1 cellular context compared by ENCODE assay signal in the genomic region with DNA sequence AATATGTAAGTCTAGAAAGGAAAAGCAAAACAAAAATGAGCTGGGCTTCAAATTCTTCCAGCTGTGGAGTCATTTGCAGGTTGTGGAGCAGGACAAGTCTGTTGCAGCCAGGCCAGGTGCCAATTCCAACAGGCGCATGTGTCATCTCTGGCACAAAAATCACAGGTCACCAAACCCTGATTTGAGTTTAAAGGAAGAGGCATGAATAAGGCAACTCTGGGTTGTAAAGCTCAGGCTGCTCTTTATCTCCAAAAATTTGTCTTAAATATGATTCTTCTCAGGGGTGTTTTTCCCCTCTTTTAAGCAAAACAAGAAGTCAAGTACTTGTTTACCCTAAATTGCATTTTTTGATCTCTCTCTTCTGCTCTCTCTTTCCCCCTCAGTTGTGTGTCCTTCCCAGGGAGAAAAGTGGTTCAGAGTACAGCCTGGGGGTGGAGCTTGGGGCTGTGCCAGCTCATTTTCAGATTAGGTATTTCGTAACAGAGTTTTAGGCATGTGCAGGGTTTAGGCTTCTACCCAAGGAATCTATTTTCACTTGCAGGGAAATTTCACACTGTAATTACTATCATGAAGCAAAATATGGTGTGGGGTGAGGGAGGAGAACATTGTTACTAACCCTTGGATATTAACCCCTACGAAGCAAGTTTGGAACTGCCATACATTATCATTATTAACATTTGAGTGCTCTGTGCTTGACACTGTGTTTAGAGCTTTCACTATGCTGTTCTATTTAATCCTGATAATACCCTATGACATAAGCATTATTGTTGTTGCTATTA.
A peak's percentile ranks its signal among the peaks of the same experiment; 100 is the strongest.
TF ChIP-seq lines count a peak whose summit lies in the region.

No MANE protein-coding gene starts in this region.

TF ChIP-seq in HepG2, 621 proteins besides CTCF, POLR2A, EP300 and RAD21 (continued from another document and continues in another):
- TF ChIP-seq, protein P1, sequence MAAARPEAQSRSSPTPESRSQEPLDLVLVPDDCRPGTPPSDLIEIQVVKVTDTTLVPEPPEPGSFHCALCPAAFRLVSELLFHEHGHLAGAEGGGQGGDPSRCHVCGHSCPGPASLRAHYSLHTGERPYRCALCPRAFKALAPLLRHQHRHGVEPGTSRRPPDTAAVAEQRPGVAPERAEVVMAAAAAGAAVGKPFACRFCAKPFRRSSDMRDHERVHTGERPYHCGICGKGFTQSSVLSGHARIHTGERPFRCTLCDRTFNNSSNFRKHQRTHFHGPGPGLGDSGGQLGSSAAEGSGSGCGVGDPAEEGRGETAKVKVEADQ (CRISPR knock-in tag; IDR thresholded peaks at IDR 0.05; ENCODE audit: borderline replicate concordance) = no peak
- peak; percentile 44 to 52; a peak in 1 of 4 replicates for TF ChIP-seq HMGXB4 (CRISPR knock-in tag; IDR thresholded peaks at IDR 0.05; ENCODE audit: borderline replicate concordance in 1 of 2, low read depth in 1 of 2)
- no peak for TF ChIP-seq JDP2 (CRISPR knock-in tag; IDR thresholded peaks at IDR 0.05; ENCODE audit: borderline replicate concordance)
- peak; percentile 20; the same call in 1 of the 2 replicates for TF ChIP-seq ATF7-NPFF (CRISPR knock-in tag; IDR thresholded peaks at IDR 0.05; ENCODE audit: low read depth)
- peak; percentile 17; the same call in 1 of the 2 replicates for TF ChIP-seq SOX13 (IDR thresholded peaks at IDR 0.05)
- TF ChIP-seq SOX13 (CRISPR knock-in tag; conservative IDR thresholded peaks at IDR 0.05 in 1 of 2, IDR thresholded peaks at IDR 0.05 in 1 of 2) = peak in 1 of 2 experiments; percentile 73; a peak in 2 of 4 replicates
- TF ChIP-seq SP2 (CRISPR knock-in tag; IDR thresholded peaks at IDR 0.05) = no peak
- no peak for TF ChIP-seq HNRNPUL1 (IDR thresholded peaks at IDR 0.05; ENCODE audit: low read depth, low read length)
- TF ChIP-seq ZNF460 (CRISPR knock-in tag; IDR thresholded peaks at IDR 0.05; ENCODE audit: borderline replicate concordance) = no peak
- no peak for TF ChIP-seq ZC3H13 (CRISPR knock-in tag; IDR thresholded peaks at IDR 0.05)
- TF ChIP-seq KLF12 (CRISPR knock-in tag; IDR thresholded peaks at IDR 0.05; ENCODE audit: borderline replicate concordance) = peak; percentile 15; the same call in 1 of the 2 replicates
- 0 out of 2 replicates have a peak, but pooled peaks have one; percentile 67 for TF ChIP-seq RFXANK (CRISPR knock-in tag; IDR thresholded peaks at IDR 0.05)
- no peak for TF ChIP-seq NR3C1 (CRISPR knock-in tag; IDR thresholded peaks at IDR 0.05)
- TF ChIP-seq MIER2 (CRISPR knock-in tag; IDR thresholded peaks at IDR 0.05) = peak; percentile 50
- TF ChIP-seq, protein P2, sequence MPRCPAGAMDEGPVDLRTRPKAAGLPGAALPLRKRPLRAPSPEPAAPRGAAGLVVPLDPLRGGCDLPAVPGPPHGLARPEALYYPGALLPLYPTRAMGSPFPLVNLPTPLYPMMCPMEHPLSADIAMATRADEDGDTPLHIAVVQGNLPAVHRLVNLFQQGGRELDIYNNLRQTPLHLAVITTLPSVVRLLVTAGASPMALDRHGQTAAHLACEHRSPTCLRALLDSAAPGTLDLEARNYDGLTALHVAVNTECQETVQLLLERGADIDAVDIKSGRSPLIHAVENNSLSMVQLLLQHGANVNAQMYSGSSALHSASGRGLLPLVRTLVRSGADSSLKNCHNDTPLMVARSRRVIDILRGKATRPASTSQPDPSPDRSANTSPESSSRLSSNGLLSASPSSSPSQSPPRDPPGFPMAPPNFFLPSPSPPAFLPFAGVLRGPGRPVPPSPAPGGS (CRISPR knock-in tag; IDR thresholded peaks at IDR 0.05) = 0 out of 2 replicates have a peak, but pooled peaks have one; percentile 40
- 0 out of 2 replicates have a peak, but pooled peaks have one; percentile 71 for TF ChIP-seq ZFP36L2 (CRISPR knock-in tag; IDR thresholded peaks at IDR 0.05)
- TF ChIP-seq ZNF160 (CRISPR knock-in tag; IDR thresholded peaks at IDR 0.05) = 0 out of 2 replicates have a peak, but pooled peaks have one; percentile 7
- peak; percentile 90 for TF ChIP-seq NCOR1 (IDR thresholded peaks at IDR 0.05; ENCODE audit: borderline replicate concordance, low read length)
- no peak for TF ChIP-seq CEBPZ (IDR thresholded peaks at IDR 0.05; ENCODE audit: low read length)
- no peak for TF ChIP-seq REL (CRISPR knock-in tag; conservative IDR thresholded peaks at IDR 0.05)
- 0 out of 2 replicates have a peak, but pooled peaks have one; percentile 69 for TF ChIP-seq ZSCAN5A (CRISPR knock-in tag; IDR thresholded peaks at IDR 0.05; ENCODE audit: borderline replicate concordance)
- TF ChIP-seq MLX (CRISPR knock-in tag; IDR thresholded peaks at IDR 0.05) = peak; percentile 82
- peak; percentile 81; the same call in 1 of the 2 replicates for TF ChIP-seq ESRRA (CRISPR knock-in tag; IDR thresholded peaks at IDR 0.05; ENCODE audit: low read depth)
- TF ChIP-seq TFDP1 (CRISPR knock-in tag; IDR thresholded peaks at IDR 0.05; ENCODE audit: borderline replicate concordance) = no peak
- no peak for TF ChIP-seq NFRKB (IDR thresholded peaks at IDR 0.05)
- TF ChIP-seq ZNF619 (CRISPR knock-in tag; IDR thresholded peaks at IDR 0.05) = no peak
- TF ChIP-seq RORA (CRISPR knock-in tag; IDR thresholded peaks at IDR 0.05) = no peak
- no peak for TF ChIP-seq GTF3A (CRISPR knock-in tag; conservative IDR thresholded peaks at IDR 0.05)
- TF ChIP-seq, protein P3, sequence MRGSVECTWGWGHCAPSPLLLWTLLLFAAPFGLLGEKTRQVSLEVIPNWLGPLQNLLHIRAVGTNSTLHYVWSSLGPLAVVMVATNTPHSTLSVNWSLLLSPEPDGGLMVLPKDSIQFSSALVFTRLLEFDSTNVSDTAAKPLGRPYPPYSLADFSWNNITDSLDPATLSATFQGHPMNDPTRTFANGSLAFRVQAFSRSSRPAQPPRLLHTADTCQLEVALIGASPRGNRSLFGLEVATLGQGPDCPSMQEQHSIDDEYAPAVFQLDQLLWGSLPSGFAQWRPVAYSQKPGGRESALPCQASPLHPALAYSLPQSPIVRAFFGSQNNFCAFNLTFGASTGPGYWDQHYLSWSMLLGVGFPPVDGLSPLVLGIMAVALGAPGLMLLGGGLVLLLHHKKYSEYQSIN (CRISPR knock-in tag; IDR thresholded peaks at IDR 0.05; ENCODE audit: borderline replicate concordance) = no peak
- TF ChIP-seq MAFG (CRISPR knock-in tag; IDR thresholded peaks at IDR 0.05) = no peak
- TF ChIP-seq, protein P4, sequence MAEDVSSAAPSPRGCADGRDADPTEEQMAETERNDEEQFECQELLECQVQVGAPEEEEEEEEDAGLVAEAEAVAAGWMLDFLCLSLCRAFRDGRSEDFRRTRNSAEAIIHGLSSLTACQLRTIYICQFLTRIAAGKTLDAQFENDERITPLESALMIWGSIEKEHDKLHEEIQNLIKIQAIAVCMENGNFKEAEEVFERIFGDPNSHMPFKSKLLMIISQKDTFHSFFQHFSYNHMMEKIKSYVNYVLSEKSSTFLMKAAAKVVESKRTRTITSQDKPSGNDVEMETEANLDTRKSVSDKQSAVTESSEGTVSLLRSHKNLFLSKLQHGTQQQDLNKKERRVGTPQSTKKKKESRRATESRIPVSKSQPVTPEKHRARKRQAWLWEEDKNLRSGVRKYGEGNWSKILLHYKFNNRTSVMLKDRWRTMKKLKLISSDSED (CRISPR knock-in tag; IDR thresholded peaks at IDR 0.05) = no peak
- TF ChIP-seq DNMT3B (CRISPR knock-in tag; conservative IDR thresholded peaks at IDR 0.05) = no peak
- TF ChIP-seq TRIM24 (CRISPR knock-in tag; IDR thresholded peaks at IDR 0.05) = no peak
- TF ChIP-seq NBN (conservative IDR thresholded peaks at IDR 0.05) = no peak
- no peak for TF ChIP-seq ZNF282 (IDR thresholded peaks at IDR 0.05; ENCODE audit: partially characterized antibody)
- TF ChIP-seq, protein P5, sequence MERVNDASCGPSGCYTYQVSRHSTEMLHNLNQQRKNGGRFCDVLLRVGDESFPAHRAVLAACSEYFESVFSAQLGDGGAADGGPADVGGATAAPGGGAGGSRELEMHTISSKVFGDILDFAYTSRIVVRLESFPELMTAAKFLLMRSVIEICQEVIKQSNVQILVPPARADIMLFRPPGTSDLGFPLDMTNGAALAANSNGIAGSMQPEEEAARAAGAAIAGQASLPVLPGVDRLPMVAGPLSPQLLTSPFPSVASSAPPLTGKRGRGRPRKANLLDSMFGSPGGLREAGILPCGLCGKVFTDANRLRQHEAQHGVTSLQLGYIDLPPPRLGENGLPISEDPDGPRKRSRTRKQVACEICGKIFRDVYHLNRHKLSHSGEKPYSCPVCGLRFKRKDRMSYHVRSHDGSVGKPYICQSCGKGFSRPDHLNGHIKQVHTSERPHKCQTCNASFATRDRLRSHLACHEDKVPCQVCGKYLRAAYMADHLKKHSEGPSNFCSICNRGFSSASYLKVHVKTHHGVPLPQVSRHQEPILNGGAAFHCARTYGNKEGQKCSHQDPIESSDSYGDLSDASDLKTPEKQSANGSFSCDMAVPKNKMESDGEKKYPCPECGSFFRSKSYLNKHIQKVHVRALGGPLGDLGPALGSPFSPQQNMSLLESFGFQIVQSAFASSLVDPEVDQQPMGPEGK (CRISPR knock-in tag; IDR thresholded peaks at IDR 0.05) = peak; percentile 56
- 0 out of 2 replicates have a peak, but pooled peaks have one; percentile 37 for TF ChIP-seq MEIS1 (CRISPR knock-in tag; IDR thresholded peaks at IDR 0.05; ENCODE audit: borderline replicate concordance)
- no peak for TF ChIP-seq NFKBIZ (CRISPR knock-in tag; IDR thresholded peaks at IDR 0.05)
- TF ChIP-seq USF2 (IDR thresholded peaks at IDR 0.05; ENCODE audit: low read depth, low read length) = no peak
- TF ChIP-seq USF2 (CRISPR knock-in tag; IDR thresholded peaks at IDR 0.05; ENCODE audit: borderline replicate concordance) = no peak
